11 cellular contexts compared by ENCODE assay signal in the genomic region with DNA sequence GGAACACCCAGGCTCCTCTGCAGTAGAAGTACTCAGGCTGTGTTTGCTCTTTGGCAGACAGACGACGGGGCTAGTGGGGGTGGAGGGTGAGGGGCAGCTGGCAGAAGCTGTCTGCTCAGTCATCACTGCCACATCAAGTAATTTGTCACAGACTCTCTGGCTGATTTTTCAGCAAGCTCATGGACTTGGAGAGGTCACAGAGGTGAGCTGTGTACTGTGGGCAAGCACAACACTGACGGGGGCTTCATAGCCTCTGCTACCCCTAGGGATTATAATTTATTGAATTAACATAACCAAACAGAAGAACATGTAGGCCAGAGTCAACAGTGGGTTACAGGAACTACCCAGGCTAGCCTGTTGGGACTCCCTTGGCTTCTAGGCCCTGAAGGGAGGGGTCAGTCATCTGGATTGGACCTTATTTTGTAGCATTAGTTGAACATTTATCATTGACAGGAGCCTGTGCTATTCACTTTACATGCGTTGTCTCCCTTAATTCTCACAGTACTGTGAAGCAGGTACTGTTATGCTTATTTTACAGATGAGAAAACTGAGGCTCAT. TPM values are rescaled to one million over a fixed set of nuclear protein-coding genes. Genes with fewer than 3 reads are reported as not detected.
DNase-seq lines count a peak whose midpoint lies in the region; ATAC-seq, FAIRE-seq and TF ChIP-seq lines count a peak whose summit lies in the region.
"Had no signal": no experiment of that assay in that cellular context is flagged by ENCODE, and none has a peak within 500 bp of the region (broad histone marks: within the 10 kb centered on the region; RNA-seq: fewer than 3 reads in every experiment).

No MANE protein-coding gene starts in this region.

- H3K36me3 ChIP-seq in DND-41 (ENCODE audit: insufficient read depth, low read length) = peaks cover 68% of the 10 kb centered on the region
- no peaks in the 10 kb centered on the region for H3K36me3 ChIP-seq in pancreas

- DNase-seq in DND-41 (no peak), NCI-H2029 treated with DMSO at 0.1 percent for 48 hours (lab: John Stamatoyannopoulos, UW) (peak; percentile 74), glomerular visceral epithelial cell (ENCODE audit: extremely low spot score) (peak; percentile 1), pancreas (no peak), NCI-H2227 treated with DMSO at 0.1 percent for 48 hours (lab: John Stamatoyannopoulos, UW) (no peak), HTR-8/SVneo (ENCODE audit: insufficient read length, low spot score) (no peak)
- DNase-seq: CD8-positive, alpha-beta T cell; Karpas-422; stimulated activated CD4-positive, alpha-beta T cell treated with anti-CD3 and anti-CD28 coated beads, Interleukin-12 subunit alpha, Interleukin-12 subunit beta, amount 100 ng/mL, for 4 hours had no signal

- H3K4me1 ChIP-seq in DND-41 (ENCODE audit: insufficient read depth, low read length) (no peaks in the 10 kb centered on the region), pancreas (peaks cover 0 to 7% (median 0%) of the 10 kb centered on the region in 3 donors)

- no peak overlapping the region for H3K4me2 ChIP-seq in DND-41 (ENCODE audit: insufficient read depth, low read length)

- no peak overlapping the region for H3K27ac ChIP-seq in DND-41 (ENCODE audit: low read length)
- no peak overlapping the region for H3K27ac ChIP-seq in pancreas

- peaks cover 3% of the 10 kb centered on the region; the same call in 1 of the 2 replicates for H4K20me1 ChIP-seq in DND-41 (ENCODE audit: insufficient read depth, low read length)

- H3K9me3 ChIP-seq in DND-41 (ENCODE audit: insufficient read depth, low read length, severe bottlenecking) (no peaks in the 10 kb centered on the region), pancreas (no peaks in the 10 kb centered on the region)

- ATAC-seq in DND-41 (ENCODE audit: insufficient read depth, low read depth) (peak; percentile 27; the same call in 1 of the 3 replicates), pancreas (peak in 3 of 4 donors; percentile 35 to 72 (median 65)), HG03097 (IDR thresholded peaks at IDR 0.05; ENCODE audit: low FRiP score, unreplicated experiment) (no peak), HG02798 (IDR thresholded peaks at IDR 0.05; ENCODE audit: poor library complexity, unreplicated experiment) (no peak)
- ATAC-seq: CD8-positive, alpha-beta T cell had no signal

- intact Hi-C loops in pancreas (cut with DNase I) = no loop called here

- no peak for FAIRE-seq in pancreas (lab: Jason Lieb, UNC)
- FAIRE-seq in HTR-8/SVneo (lab: Jason Lieb, UNC) = no peak

- no peak overlapping the region for H3K4me3 ChIP-seq in DND-41 (ENCODE audit: low read depth in 1 of 2, low read length in 2 of 2)
- no peak overlapping the region for H3K4me3 ChIP-seq in pancreas

- TF ChIP-seq CTCF in DND-41 (IDR thresholded peaks at IDR 0.05; ENCODE audit: borderline replicate concordance, extremely low read depth, low read length, poor library complexity, severe bottlenecking) (no peak), pancreas (IDR thresholded peaks at IDR 0.05) (no peak)

- no peak overlapping the region for H3K9ac ChIP-seq in DND-41 (ENCODE audit: low read depth, low read length)

- no peak overlapping the region for H2AFZ ChIP-seq in DND-41 (ENCODE audit: low read depth, low read length)

- no peaks in the 10 kb centered on the region for H3K79me2 ChIP-seq in DND-41 (ENCODE audit: insufficient read depth, low read length)

- 52 to 56% methylated on average over 4 of the region's 4 CpGs for WGBS in pancreas, 2 donors

- no peaks in the 10 kb centered on the region for H3K27me3 ChIP-seq in DND-41 (ENCODE audit: insufficient read depth, low read length, poor library complexity)
- H3K27me3 ChIP-seq in pancreas = no peaks in the 10 kb centered on the region

RNA-seq across cellular contexts. Expression of a gene that starts 56.9 kb away (rescaled TPM):
- 1 to 10 TPM; 3.3 to 8.7 (median 4.6) TPM for total RNA-seq in pancreas
- polyA plus RNA-seq in pancreas = 1 to 10 TPM; 3.6 to 4.0 TPM
- total RNA-seq: CD8-positive, alpha-beta T cell had no signal

Comparison
In these comparisons a context has a peak if more than half of its experiments do, and no peak if none do; other contexts are left out.
1. ATAC-seq: peak in DND-41 (single experiment) and pancreas (3 of 4); none in HG03097 (single experiment) and HG02798 (single experiment).
2. DNase-seq: peak in NCI-H2029 treated with DMSO at 0.1 percent for 48 hours (single experiment) and glomerular visceral epithelial cell (single experiment); none in DND-41 (single experiment), pancreas (0 of 6), NCI-H2227 treated with DMSO at 0.1 percent for 48 hours (single experiment) and HTR-8/SVneo (single experiment).